ENCODE assay signal across 29 cellular contexts in genomic region chr17:55302407-55302787, GRCh38.
"Had no signal": no experiment of that assay in that cellular context is flagged by ENCODE, and none has a peak within 500 bp of the region (broad histone marks: within the 10 kb centered on the region; RNA-seq: fewer than 3 reads in every experiment).

No MANE protein-coding gene starts in this region.

- ATAC-seq: naive thymus-derived CD4-positive, alpha-beta T cell; natural killer cell; psoas muscle; stimulated activated effector memory CD8-positive, alpha-beta T cell treated with anti-CD3 and anti-CD28 coated beads, Interleukin-12 subunit alpha, Interleukin-12 subunit beta, amount 100 ng/mL, for 72 hours; stimulated activated naive B cell treated with anti-CD40 and anti-IgM and Interleukin-4, amounts not matched to agents 10 μg/mL and 1 μg/mL and 100 μg/mL, for 72 hours had no signal

- H3K4me3 Mint-ChIP-seq: naive thymus-derived CD4-positive, alpha-beta T cell; natural killer cell; nephron; neural progenitor cell; stimulated activated effector memory CD8-positive, alpha-beta T cell treated with anti-CD3 and anti-CD28 coated beads, Interleukin-12 subunit alpha, Interleukin-12 subunit beta, amount 100 ng/mL, for 72 hours; stimulated activated naive B cell treated with anti-CD40 and anti-IgM and Interleukin-4, amounts not matched to agents 10 μg/mL and 1 μg/mL and 100 μg/mL, for 72 hours; stimulated activated naive CD8-positive, alpha-beta T cell treated with anti-CD3 and anti-CD28 coated beads, Interleukin-15, Interleukin-2, amounts not matched to agents 100 ng/mL and 50 ng/mL, for 24 hours; type B pancreatic cell had no signal

- FAIRE-seq: small intestine had no signal

- H3K27me3 Mint-ChIP-seq: type B pancreatic cell had no signal

- H3K9ac ChIP-seq: neural progenitor cell, parathyroid adenoma had no signal

- H2AFZ ChIP-seq: neural progenitor cell, parathyroid adenoma had no signal

- H3K4me1 ChIP-seq: neural progenitor cell, psoas muscle, suprapubic skin, testis had no signal

- H3K36me3 ChIP-seq: neural progenitor cell, ovary, stomach, transverse colon, uterus had no signal

- H3K4me3 ChIP-seq: neural progenitor cell, ovary, psoas muscle, stomach, suprapubic skin, testis, tibial artery, transverse colon, upper lobe of right lung, uterus had no signal

- H3K4me2 ChIP-seq: neural progenitor cell had no signal

- H3K79me2 ChIP-seq: parathyroid adenoma had no signal

- H3K4me1 Mint-ChIP-seq: natural killer cell had no signal

- H3K36me3 Mint-ChIP-seq: naive thymus-derived CD4-positive, alpha-beta T cell; natural killer cell; neural progenitor cell; stimulated activated effector memory CD8-positive, alpha-beta T cell treated with anti-CD3 and anti-CD28 coated beads, Interleukin-12 subunit alpha, Interleukin-12 subunit beta, amount 100 ng/mL, for 72 hours; stimulated activated naive B cell treated with anti-CD40 and anti-IgM and Interleukin-4, amounts not matched to agents 10 μg/mL and 1 μg/mL and 100 μg/mL, for 72 hours; type B pancreatic cell had no signal

- H3K9me3 Mint-ChIP-seq: naive thymus-derived CD4-positive, alpha-beta T cell; natural killer cell; nephron; neural progenitor cell; stimulated activated effector memory CD8-positive, alpha-beta T cell treated with anti-CD3 and anti-CD28 coated beads, Interleukin-12 subunit alpha, Interleukin-12 subunit beta, amount 100 ng/mL, for 72 hours; stimulated activated naive B cell treated with anti-CD40 and anti-IgM and Interleukin-4, amounts not matched to agents 10 μg/mL and 1 μg/mL and 100 μg/mL, for 72 hours; stimulated activated naive CD8-positive, alpha-beta T cell treated with anti-CD3 and anti-CD28 coated beads, Interleukin-15, Interleukin-2, amounts not matched to agents 100 ng/mL and 50 ng/mL, for 24 hours; type B pancreatic cell had no signal

- H3K9me3 ChIP-seq: ovary, psoas muscle, stomach, suprapubic skin, testis, tibial artery, transverse colon, upper lobe of right lung, uterus had no signal

- DNase-seq: naive thymus-derived CD4-positive, alpha-beta T cell; natural killer cell; occipital lobe; posterior cingulate gyrus; psoas muscle; right cardiac atrium; stimulated activated CD4-positive, alpha-beta T cell treated with anti-CD3 and anti-CD28 coated beads, Interleukin-15, amount 100 ng/mL, for 24 hours; stimulated activated CD4-positive, alpha-beta T cell treated with anti-CD3 and anti-CD28 coated beads, Interleukin-2, amount 100 ng/mL, for 24 hours; stimulated activated CD4-positive, alpha-beta T cell treated with anti-CD3 and anti-CD28 coated beads, Interleukin-2, amount 100 ng/mL, for 48 hours; stimulated activated CD4-positive, alpha-beta T cell treated with anti-CD3 and anti-CD28 coated beads, Interleukin-4, amount 100 ng/mL, for 24 hours; stimulated activated naive B cell treated with anti-CD40 and anti-IgM and Interleukin-4, amounts not matched to agents 10 μg/mL and 1 μg/mL and 100 μg/mL, for 72 hours; stimulated activated naive CD4-positive, alpha-beta T cell treated with Interleukin-2 at 50 U/mL for 16 hours; substantia nigra; tibial artery; transverse colon; upper lobe of right lung; uterus had no signal

- H3K27ac Mint-ChIP-seq: naive thymus-derived CD4-positive, alpha-beta T cell; natural killer cell; nephron; neural progenitor cell; progenitor cell of endocrine pancreas; stimulated activated effector memory CD8-positive, alpha-beta T cell treated with anti-CD3 and anti-CD28 coated beads, Interleukin-12 subunit alpha, Interleukin-12 subunit beta, amount 100 ng/mL, for 72 hours; stimulated activated naive B cell treated with anti-CD40 and anti-IgM and Interleukin-4, amounts not matched to agents 10 μg/mL and 1 μg/mL and 100 μg/mL, for 72 hours; stimulated activated naive CD8-positive, alpha-beta T cell treated with anti-CD3 and anti-CD28 coated beads, Interleukin-15, Interleukin-2, amounts not matched to agents 100 ng/mL and 50 ng/mL, for 24 hours; type B pancreatic cell had no signal

- H3K27me3 ChIP-seq: neural progenitor cell, ovary, stomach, suprapubic skin, testis, tibial artery, transverse colon, upper lobe of right lung, uterus had no signal

- H3K27ac ChIP-seq: neural progenitor cell, ovary, parathyroid adenoma, psoas muscle, suprapubic skin, testis, tibial artery, transverse colon, upper lobe of right lung, uterus had no signal
